ENCODE assay signal across 9 cellular contexts in genomic region chr4:174764105-174764729, GRCh38.
DNase-seq lines count a peak whose midpoint lies in the region; ATAC-seq and TF ChIP-seq lines count a peak whose summit lies in the region.
"Had no signal": no experiment of that assay in that cellular context is flagged by ENCODE, and none has a peak within 500 bp of the region (broad histone marks: within the 10 kb centered on the region; RNA-seq: fewer than 3 reads in every experiment).

No MANE protein-coding gene starts in this region.

- DNase-seq in CD1c-positive myeloid dendritic cell (ENCODE audit: extremely low spot score), result peak; percentile 9
- peak; percentile 19 to 51 for DNase-seq in NCI-H446 (lab: John Stamatoyannopoulos, UW)
- DNase-seq in T47D (ENCODE audit: low read depth in 1 of 2, low spot score in 1 of 2), result peak; percentile 13 to 61
- DNase-seq in lung (ENCODE audit: low spot score), result no peak
- no peak for DNase-seq in activated CD8-positive, alpha-beta memory T cell treated with anti-CD3 and anti-CD28 coated beads, Interleukin-2, amount 50 U/mL, for 48 hours
- no peak for DNase-seq in activated naive CD4-positive, alpha-beta T cell treated with anti-CD3 and anti-CD28 coated beads, Interleukin-2, amount 50 U/mL, for 72 hours (ENCODE audit: low spot score in 2 of 2)
- DNase-seq: naive B cell had no signal

- no peaks in the 10 kb centered on the region for H3K4me1 ChIP-seq in lung (ENCODE audit: control insufficient read depth in 2 of 2, insufficient read depth in 2 of 2, low read length in 2 of 2)

- H3K9me3 Mint-ChIP-seq in activated naive CD4-positive, alpha-beta T cell treated with anti-CD3 and anti-CD28 coated beads, Interleukin-2, amount 50 U/mL, for 72 hours, result no peaks in the 10 kb centered on the region
- H3K9me3 Mint-ChIP-seq: naive B cell had no signal

- 53 to 55% methylated on average over 7 of the region's 7 CpGs for WGBS in lung, 2 donors

- TF ChIP-seq CTCF in lung (IDR thresholded peaks at IDR 0.05; ENCODE audit: control extremely low read depth, extremely low read depth), result peak; percentile 9

- no peaks in the 10 kb centered on the region for H3K27me3 ChIP-seq in lung (ENCODE audit: control insufficient read depth, insufficient read depth)

- in situ Hi-C loops in T47D (cut with HindIII; ENCODE audit: low pct_unique_long_range_greater_than_20kb, low sequenced_read_pairs), result no loop called here

- ATAC-seq in GM19043 (IDR thresholded peaks at IDR 0.05; ENCODE audit: low read depth, unreplicated experiment), result peak; percentile 67
- ATAC-seq in HG03196 (IDR thresholded peaks at IDR 0.05; ENCODE audit: unreplicated experiment), result peak; percentile 54
- no peak for ATAC-seq in lung (ENCODE audit: insufficient read depth, low FRiP score)
- no peak for ATAC-seq in activated naive CD4-positive, alpha-beta T cell treated with anti-CD3 and anti-CD28 coated beads, Interleukin-2, amount 50 U/mL, for 72 hours

- no peak overlapping the region for H3K27ac ChIP-seq in lung (ENCODE audit: low read depth in 1 of 2, low read length in 1 of 2)

- H3K9me3 ChIP-seq in lung (ENCODE audit: control insufficient read depth in 2 of 2, insufficient read depth in 1 of 2, low read length in 1 of 2), result no peaks in the 10 kb centered on the region

- no peak overlapping the region for H3K4me3 ChIP-seq in lung

- H3K36me3 ChIP-seq in lung (ENCODE audit: control insufficient read depth in 2 of 2, insufficient read depth in 2 of 2, low read length in 2 of 2), result no peaks in the 10 kb centered on the region

- no peak overlapping the region for H3K27ac Mint-ChIP-seq in activated naive CD4-positive, alpha-beta T cell treated with anti-CD3 and anti-CD28 coated beads, Interleukin-2, amount 50 U/mL, for 72 hours
- H3K27ac Mint-ChIP-seq: naive B cell had no signal

- no peaks in the 10 kb centered on the region for H3K36me3 Mint-ChIP-seq in activated naive CD4-positive, alpha-beta T cell treated with anti-CD3 and anti-CD28 coated beads, Interleukin-2, amount 50 U/mL, for 72 hours
- H3K36me3 Mint-ChIP-seq: naive B cell had no signal

Comparison
In these comparisons a context has a peak if more than half of its experiments do, and no peak if none do; other contexts are left out.
1. DNase-seq: peak in CD1c-positive myeloid dendritic cell (single experiment), NCI-H446 (2 of 2) and T47D (2 of 2); none in lung (single experiment), activated CD8-positive, alpha-beta memory T cell treated with anti-CD3 and anti-CD28 coated beads, Interleukin-2, amount 50 U/mL, for 48 hours (single experiment) and activated naive CD4-positive, alpha-beta T cell treated with anti-CD3 and anti-CD28 coated beads, Interleukin-2, amount 50 U/mL, for 72 hours (0 of 2).
2. ATAC-seq: peak in GM19043 (single experiment) and HG03196 (single experiment); none in lung (single experiment) and activated naive CD4-positive, alpha-beta T cell treated with anti-CD3 and anti-CD28 coated beads, Interleukin-2, amount 50 U/mL, for 72 hours (0 of 2).